ENCODE assay signal across 8 cellular contexts in genomic region chr12:112409064-112409905, GRCh38. TPM values are rescaled to one million over a fixed set of nuclear protein-coding genes. Genes with fewer than 3 reads are reported as not detected.
DNase-seq lines count a peak whose midpoint lies in the region; ATAC-seq and TF ChIP-seq lines count a peak whose summit lies in the region.

Gene RPL6, minus strand, starts transcription at chr12:112409605. Its CDS starts 949 bp downstream, at chr12:112408656.

- DNase-seq in DMS53 treated with DMSO at 0.1 percent for 48 hours (lab: John Stamatoyannopoulos, UW; ENCODE audit: unreplicated experiment) (peak; percentile 96), LHCN-M2 (ENCODE audit: low read depth) (peak; percentile 95), RWPE2 (ENCODE audit: low spot score) (peak; percentile 76), fibroblast of peridontal ligament (ENCODE audit: extremely low read depth) (peak; percentile 96), natural killer cell (peak; percentile 61)
- peak; percentile 77 for DNase-seq in stimulated activated naive CD8-positive, alpha-beta T cell treated with anti-CD3 and anti-CD28 coated beads, Interleukin-15, Interleukin-2, amounts not matched to agents 100 U/mL and 50 U/mL, for 24 hours

- peaks cover 54% of the 10 kb centered on the region for H3K36me3 Mint-ChIP-seq in activated T-helper 17 cell treated with anti-CD3 and anti-CD28 coated beads, Interleukin-2, amount 50 U/mL, for 72 hours (ENCODE audit: low read depth)
- H3K36me3 Mint-ChIP-seq in natural killer cell: no peaks in the 10 kb centered on the region

- no peaks in the 10 kb centered on the region for H3K9me3 ChIP-seq in RWPE2 (ENCODE audit: severe bottlenecking)

- peaks cover 4% of the 10 kb centered on the region for H3K4me1 ChIP-seq in RWPE2 (ENCODE audit: insufficient read depth, poor library complexity, severe bottlenecking)

- ATAC-seq in GM21786 (IDR thresholded peaks at IDR 0.05; ENCODE audit: unreplicated experiment) (peak; percentile 78), RWPE2 (ENCODE audit: low read depth) (peak; percentile 92), natural killer cell (peak; percentile 86 to 94 (median 92))
- ATAC-seq in activated T-helper 17 cell treated with anti-CD3 and anti-CD28 coated beads, Interleukin-2, amount 50 U/mL, for 72 hours (replicated peaks): peak; percentile 93
- ATAC-seq in stimulated activated naive CD8-positive, alpha-beta T cell treated with anti-CD3 and anti-CD28 coated beads, Interleukin-15, Interleukin-2, amounts not matched to agents 100 U/mL and 50 U/mL, for 24 hours: peak; percentile 89

- peak within 1 kb of the TSS; percentile 100 for H3K27ac Mint-ChIP-seq in activated T-helper 17 cell treated with anti-CD3 and anti-CD28 coated beads, Interleukin-2, amount 50 U/mL, for 72 hours
- peak within 1 kb of the TSS; percentile 97 to 99 for H3K27ac Mint-ChIP-seq in natural killer cell

- H3K4me3 ChIP-seq in RWPE2 (ENCODE audit: severe bottlenecking): peak within 1 kb of the TSS; percentile 78

- H3K4me1 Mint-ChIP-seq in activated T-helper 17 cell treated with anti-CD3 and anti-CD28 coated beads, Interleukin-2, amount 50 U/mL, for 72 hours: peaks cover 22% of the 10 kb centered on the region
- H3K4me1 Mint-ChIP-seq in natural killer cell: peaks cover 34 to 35% of the 10 kb centered on the region in 2 donors

- no peaks in the 10 kb centered on the region for H3K9me3 Mint-ChIP-seq in activated T-helper 17 cell treated with anti-CD3 and anti-CD28 coated beads, Interleukin-2, amount 50 U/mL, for 72 hours
- H3K9me3 Mint-ChIP-seq in natural killer cell: no peaks in the 10 kb centered on the region

- H3K4me3 Mint-ChIP-seq in activated T-helper 17 cell treated with anti-CD3 and anti-CD28 coated beads, Interleukin-2, amount 50 U/mL, for 72 hours: peak within 1 kb of the TSS; percentile 100
- peak within 1 kb of the TSS; percentile 100 for H3K4me3 Mint-ChIP-seq in natural killer cell

- peaks cover 49% of the 10 kb centered on the region for H3K36me3 ChIP-seq in RWPE2 (ENCODE audit: low read depth)

- intact Hi-C loops in natural killer cell (cut with micrococcal nuclease): loop anchor here (1.0 to 2.0 kb wide), 3 partner anchors 10 to 27 kb away; partner anchors contain the start of gene HECTD4

- no peaks in the 10 kb centered on the region for H3K27me3 ChIP-seq in RWPE2 (ENCODE audit: insufficient read depth, poor library complexity, severe bottlenecking)

- no peaks in the 10 kb centered on the region for H3K27me3 Mint-ChIP-seq in activated T-helper 17 cell treated with anti-CD3 and anti-CD28 coated beads, Interleukin-2, amount 50 U/mL, for 72 hours
- H3K27me3 Mint-ChIP-seq in natural killer cell (ENCODE audit: low read depth in 2 of 2): no peaks in the 10 kb centered on the region

- no peak for TF ChIP-seq CTCF in RWPE2 (IDR thresholded peaks at IDR 0.05; ENCODE audit: poor library complexity, severe bottlenecking)
- no peak for TF ChIP-seq CTCF in natural killer cell (IDR thresholded peaks at IDR 0.05)

- peak within 1 kb of the TSS; percentile 80 for H3K27ac ChIP-seq in RWPE2 (ENCODE audit: poor library complexity, severe bottlenecking)

RNA-seq across cellular contexts. Expression of gene RPL6, which starts in this region (rescaled TPM):
- 1,714 and 1,753 TPM in 2 replicates for total RNA-seq in LHCN-M2 (2014; rRNA removed)
- 1,508 TPM for polyA plus RNA-seq in LHCN-M2 (2012)
- total RNA-seq in activated T-helper 17 cell treated with anti-CD3 and anti-CD28 coated beads, Interleukin-2, amount 50 U/mL, for 72 hours: 1,000 to 10,000 TPM; 1,630 to 2,257 TPM
- total RNA-seq in natural killer cell: 1,000 to 10,000 TPM in 1 of 3 donors, 100 to 1,000 TPM in 2; 893 to 1,024 (median 955) TPM

Comparison
In these comparisons a context has a peak if more than half of its experiments do, and no peak if none do; other contexts are left out.
1. Peak in every context shown above with its lines: DNase-seq, ATAC-seq, H3K4me3 ChIP-seq and H3K27ac ChIP-seq.